ENCODE assay signal across 10 cellular contexts in genomic region chr12:112905451-112906089, GRCh38. TPM values are rescaled to one million over a fixed set of nuclear protein-coding genes. Genes with fewer than 3 reads are reported as not detected.
DNase-seq lines count a peak whose midpoint lies in the region; ATAC-seq, FAIRE-seq and TF ChIP-seq lines count a peak whose summit lies in the region.
"Had no signal": no experiment of that assay in that cellular context is flagged by ENCODE, and none has a peak within 500 bp of the region (broad histone marks: within the 10 kb centered on the region; RNA-seq: fewer than 3 reads in every experiment).

No MANE protein-coding gene starts in this region.

- BruUV-seq in HepG2 (replicated peaks; lab: Mats Ljungman, UMichigan) = no TSS peak

- DNase-seq in Daoy (ENCODE audit: low read depth) (peak; percentile 25), HepG2 (ENCODE audit: low spot score) (no peak), cortex of kidney (lab: John Stamatoyannopoulos, UW) (no peak), DMS153 treated with DMSO at 0.1 percent for 48 hours (lab: John Stamatoyannopoulos, UW; ENCODE audit: unreplicated experiment) (no peak), iPS-NIHi7 (ENCODE audit: extremely low spot score) (no peak)
- DNase-seq: activated T-cell treated with anti-CD3 and anti-CD28 coated beads, Interleukin-2, amount 50 U/mL, for 4 hours; heart left ventricle had no signal

- H3K9me3 ChIP-seq in SU-DHL-6 (ENCODE audit: insufficient read depth, low read length) (no peaks in the 10 kb centered on the region), HepG2 (ENCODE audit: low read length) (peaks cover 8% of the 10 kb centered on the region; the same call in 1 of the 2 replicates)
- H3K9me3 ChIP-seq: heart left ventricle had no signal

- no peak for TF ChIP-seq POLR2A in HepG2 (IDR thresholded peaks at IDR 0.05; ENCODE audit: insufficient read depth in 1 of 2, low read depth in 2 of 2, low read length in 2 of 2)

- H2AFZ ChIP-seq in ACC112 (ENCODE audit: low read length, unreplicated experiment) (no peak overlapping the region), SU-DHL-6 (ENCODE audit: low read depth, low read length, severe bottlenecking) (no peak overlapping the region), HepG2 (ENCODE audit: low read length) (no peak overlapping the region)

- 85% methylated on average over 4 of the region's 4 CpGs for WGBS in HepG2 (ENCODE audit: low lambda C conversion rate)

- POLR2A ChIA-PET in HepG2 (lab: Yijun Ruan, JAX) = interaction anchor here (2.4 to 3.6 kb wide), 2 partner anchors 20 to 32 kb away, joined by 13 to 34 read pairs; partner anchors contain the start of gene OAS3

- no peak for TF ChIP-seq CTCF in SU-DHL-6 (IDR thresholded peaks at IDR 0.05; ENCODE audit: insufficient read depth, low read length, poor library complexity, severe bottlenecking)
- TF ChIP-seq CTCF in HepG2 (CRISPR knock-in tag; IDR thresholded peaks at IDR 0.05) = no peak

- H3K9me2 ChIP-seq in SU-DHL-6 (replicated peaks; ENCODE audit: insufficient read depth, low read length) = no peaks in the 10 kb centered on the region

- no peak for TF ChIP-seq RAD21 in HepG2 (CRISPR knock-in tag; IDR thresholded peaks at IDR 0.05)

- no peaks in the 10 kb centered on the region for H3K27me3 ChIP-seq in ACC112 (ENCODE audit: insufficient read depth, low read length)
- no peaks in the 10 kb centered on the region for H3K27me3 ChIP-seq in SU-DHL-6 (ENCODE audit: low read length)
- H3K27me3 ChIP-seq in HepG2 (ENCODE audit: control insufficient read depth in 1 of 2, insufficient read depth in 2 of 2, low read length in 2 of 2) = no peaks in the 10 kb centered on the region
- H3K27me3 ChIP-seq: heart left ventricle had no signal

- H4K20me1 ChIP-seq in SU-DHL-6 (ENCODE audit: low read depth, low read length) (no peaks in the 10 kb centered on the region), HepG2 (ENCODE audit: insufficient read depth, low read length) (no peaks in the 10 kb centered on the region)

- no peaks in the 10 kb centered on the region for H3F3A ChIP-seq in SU-DHL-6 (ENCODE audit: insufficient read depth)

- H3K27ac ChIP-seq in ACC112 (ENCODE audit: low read depth, low read length) = peak overlapping the region; percentile 82; the same call in 1 of the 2 replicates
- peak overlapping the region; percentile 87 for H3K27ac ChIP-seq in SU-DHL-6 (ENCODE audit: low read depth, low read length)
- H3K27ac ChIP-seq in HepG2 (ENCODE audit: extremely low read length, insufficient read depth, low read length) = no peak overlapping the region

- FAIRE-seq in HepG2 (lab: Jason Lieb, UNC) = no peak

- peaks cover 56% of the 10 kb centered on the region for H3K4me1 ChIP-seq in ACC112 (ENCODE audit: control insufficient read depth, insufficient read depth, low read length, unreplicated experiment)
- peaks cover 32% of the 10 kb centered on the region for H3K4me1 ChIP-seq in HepG2 (ENCODE audit: insufficient read depth, low read length)

- H3K4me3 ChIP-seq in ACC112 (ENCODE audit: low read depth, low read length) (no peak overlapping the region; the same call in 1 of the 2 replicates), SU-DHL-6 (ENCODE audit: insufficient read depth, low read length, poor library complexity, severe bottlenecking) (no peak overlapping the region), HepG2 (replicated peaks in 1 of 3; ENCODE audit: insufficient read depth in 1 of 3, low read depth in 2 of 3, low read length in 3 of 3) (no peak overlapping the region)

- intact Hi-C loops in HepG2 (cut with micrococcal nuclease; ENCODE audit: unreplicated experiment) = no loop called here

- no peak overlapping the region for H3K9ac ChIP-seq in SU-DHL-6 (ENCODE audit: low read length)
- H3K9ac ChIP-seq in HepG2 (ENCODE audit: insufficient read depth, low read depth, low read length) = no peak overlapping the region

- CTCF ChIA-PET in HepG2 (lab: Yijun Ruan, JAX; ENCODE audit: low intra/inter-chr PET ratio, low total read pairs) = no interaction called here

- in situ Hi-C loops in HepG2 (cut with HindIII; ENCODE audit: extremely low pct_ligation_motif_present, low pct_unique_long_range_greater_than_20kb) = no loop called here

- ATAC-seq in HepG2 (no peak), GM18520 (IDR thresholded peaks at IDR 0.05; ENCODE audit: unreplicated experiment) (no peak)
- ATAC-seq: activated T-cell treated with anti-CD3 and anti-CD28 coated beads, Interleukin-2, amount 50 U/mL, for 4 hours had no signal

- no peak overlapping the region for H3K4me2 ChIP-seq in SU-DHL-6 (ENCODE audit: low read depth, low read length, poor library complexity, severe bottlenecking)
- 0 out of 2 replicates have a peak overlapping the region, but pooled peaks have one; percentile 97 for H3K4me2 ChIP-seq in HepG2 (ENCODE audit: low read depth, low read length)

- TF ChIP-seq EP300 in HepG2 (IDR thresholded peaks at IDR 0.05; ENCODE audit: low read depth in 2 of 2, low read length in 2 of 2) (no peak), HepG2 (CRISPR knock-in tag; IDR thresholded peaks at IDR 0.05; ENCODE audit: borderline replicate concordance) (no peak)

- H3K36me3 ChIP-seq in ACC112 (ENCODE audit: insufficient read depth, low read length) (peaks cover 28% of the 10 kb centered on the region), SU-DHL-6 (ENCODE audit: low read length) (no peaks in the 10 kb centered on the region), HepG2 (replicated peaks in 1 of 2; ENCODE audit: control insufficient read depth in 1 of 2, insufficient read depth in 2 of 2, low read length in 2 of 2) (no peaks in the 10 kb centered on the region)

- H3K79me2 ChIP-seq in ACC112 (ENCODE audit: control insufficient read depth, insufficient read depth, low read length, unreplicated experiment) = peaks cover 37% of the 10 kb centered on the region
- peaks cover 7% of the 10 kb centered on the region; the same call in 1 of the 2 replicates for H3K79me2 ChIP-seq in SU-DHL-6 (ENCODE audit: insufficient read depth, low read length)
- no peaks in the 10 kb centered on the region for H3K79me2 ChIP-seq in HepG2 (ENCODE audit: insufficient read depth, low read length)

TF ChIP-seq in HepG2, 621 proteins besides CTCF, POLR2A, EP300 and RAD21:
- TF ChIP-seq MEF2D (CRISPR knock-in tag; IDR thresholded peaks at IDR 0.05) = no peak
- no peak for TF ChIP-seq NCOA5 (CRISPR knock-in tag; IDR thresholded peaks at IDR 0.05)
- no peak for TF ChIP-seq RBM22 (optimal IDR thresholded peaks at IDR 0.05; ENCODE audit: low read length)
- no peak for TF ChIP-seq MLLT10 (CRISPR knock-in tag; IDR thresholded peaks at IDR 0.05)
- TF ChIP-seq NFKBIZ (CRISPR knock-in tag; IDR thresholded peaks at IDR 0.05) = no peak

RNA-seq across cellular contexts. Expression of gene OAS1, which starts 1.2 kb away (rescaled TPM):
- 5.1 and 6.1 TPM in 2 replicates for total RNA-seq in Daoy (2014; rRNA removed; shearing (Covaris generic))
- total RNA-seq in HepG2 (2016; rRNA removed; fragmentation: Illumina TruSeq; extraction: Trizol) = 6.5 and 7.5 TPM in 2 replicates
- 1.1 and 1.7 TPM in 2 replicates for total RNA-seq in HepG2 (2016; cell fraction: cytosol; rRNA removed; fragmentation: Illumina TruSeq; extraction: Trizol; ENCODE audit: low read depth)
- 6.6 and 7.4 TPM in 2 replicates for total RNA-seq in HepG2 (2016; cell fraction: insoluble cytoplasmic fraction; rRNA removed; fragmentation: Illumina TruSeq; extraction: Trizol)
- 2.5 and 2.8 TPM in 2 replicates for total RNA-seq in HepG2 (2016; cell fraction: membrane; rRNA removed; fragmentation: Illumina TruSeq; extraction: Trizol)
- total RNA-seq in HepG2 (2016; cell fraction: nucleus; rRNA removed; fragmentation: Illumina TruSeq; extraction: Trizol) = 3.5 and 4.5 TPM in 2 replicates
- 10.6 and 17.5 TPM in 2 replicates for polyA plus RNA-seq in HepG2 (2011; rRNA removed)
- 12.2 and 13.8 TPM in 2 replicates for polyA plus RNA-seq in HepG2 (2011; cell fraction: cytosol; rRNA removed)
- polyA plus RNA-seq in HepG2 (2011; cell fraction: nucleus; rRNA removed) = 8.3 and 11.0 TPM in 2 replicates
- 7.5 and 8.1 TPM in 2 replicates for polyA plus RNA-seq in HepG2 (2012)
- 1.2 and 1.9 TPM in 2 replicates for polyA plus RNA-seq in HepG2 (2016; cell fraction: cytosol; fragmentation: Illumina TruSeq; extraction: Trizol; ENCODE audit: low read depth)
- polyA plus RNA-seq in HepG2 (2016; cell fraction: insoluble cytoplasmic fraction; fragmentation: Illumina TruSeq; extraction: Trizol; ENCODE audit: low read depth) = 8.9 and 10.5 TPM in 2 replicates
- 1.7 and 2.1 TPM in 2 replicates for polyA plus RNA-seq in HepG2 (2016; cell fraction: membrane; fragmentation: Illumina TruSeq; extraction: Trizol; ENCODE audit: low read depth)
- 5.1 and 5.6 TPM in 2 replicates for polyA plus RNA-seq in HepG2 (2016; cell fraction: nucleus; fragmentation: Illumina TruSeq; extraction: Trizol; ENCODE audit: insufficient read depth, low read depth)
- polyA minus RNA-seq in HepG2 (2011; rRNA and poly(A)+ RNA removed; ENCODE audit: low replicate concordance) = 18.8 and 54.6 TPM in 2 replicates
- polyA minus RNA-seq in HepG2 (2011; cell fraction: cytosol; rRNA and poly(A)+ RNA removed) = 4.9 and 5.5 TPM in 2 replicates
- polyA minus RNA-seq in HepG2 (2011; cell fraction: nucleus; rRNA and poly(A)+ RNA removed) = 6.3 and 12.1 TPM in 2 replicates

RNA-seq across cellular contexts. Expression of gene OAS3, which starts 32.7 kb away (rescaled TPM):
- 21.7 and 35.4 TPM in 2 replicates for total RNA-seq in Daoy (2014; rRNA removed; shearing (Covaris generic))
- total RNA-seq in HepG2 (2016; rRNA removed; fragmentation: Illumina TruSeq; extraction: Trizol) = 10.5 and 16.7 TPM in 2 replicates
- 0.79 and 0.81 TPM in 2 replicates for total RNA-seq in HepG2 (2016; cell fraction: cytosol; rRNA removed; fragmentation: Illumina TruSeq; extraction: Trizol; ENCODE audit: low read depth)
- 11.3 and 14.6 TPM in 2 replicates for total RNA-seq in HepG2 (2016; cell fraction: insoluble cytoplasmic fraction; rRNA removed; fragmentation: Illumina TruSeq; extraction: Trizol)
- 3.8 and 3.9 TPM in 2 replicates for total RNA-seq in HepG2 (2016; cell fraction: membrane; rRNA removed; fragmentation: Illumina TruSeq; extraction: Trizol)
- 8.6 and 11.6 TPM in 2 replicates for total RNA-seq in HepG2 (2016; cell fraction: nucleus; rRNA removed; fragmentation: Illumina TruSeq; extraction: Trizol)
- polyA plus RNA-seq in HepG2 (2011; rRNA removed) = 4.8 and 6.7 TPM in 2 replicates
- 3.6 TPM in 2 replicates for polyA plus RNA-seq in HepG2 (2011; cell fraction: cytosol; rRNA removed)
- 16.1 and 17.1 TPM in 2 replicates for polyA plus RNA-seq in HepG2 (2011; cell fraction: nucleus; rRNA removed)
- 4.8 and 5.6 TPM in 2 replicates for polyA plus RNA-seq in HepG2 (2012)
- 0.70 and 0.71 TPM in 2 replicates for polyA plus RNA-seq in HepG2 (2016; cell fraction: cytosol; fragmentation: Illumina TruSeq; extraction: Trizol; ENCODE audit: low read depth)
- 12.8 and 14.3 TPM in 2 replicates for polyA plus RNA-seq in HepG2 (2016; cell fraction: insoluble cytoplasmic fraction; fragmentation: Illumina TruSeq; extraction: Trizol; ENCODE audit: low read depth)
- polyA plus RNA-seq in HepG2 (2016; cell fraction: membrane; fragmentation: Illumina TruSeq; extraction: Trizol; ENCODE audit: low read depth) = 2.1 and 2.2 TPM in 2 replicates
- 10.5 and 12.9 TPM in 2 replicates for polyA plus RNA-seq in HepG2 (2016; cell fraction: nucleus; fragmentation: Illumina TruSeq; extraction: Trizol; ENCODE audit: insufficient read depth, low read depth)
- polyA minus RNA-seq in HepG2 (2011; rRNA and poly(A)+ RNA removed; ENCODE audit: low replicate concordance) = 35.2 and 111 TPM in 2 replicates
- 6.7 and 6.8 TPM in 2 replicates for polyA minus RNA-seq in HepG2 (2011; cell fraction: cytosol; rRNA and poly(A)+ RNA removed)
- 12.4 and 16.2 TPM in 2 replicates for polyA minus RNA-seq in HepG2 (2011; cell fraction: nucleus; rRNA and poly(A)+ RNA removed)
